1 cellular context compared by ENCODE assay signal in the genomic region with DNA sequence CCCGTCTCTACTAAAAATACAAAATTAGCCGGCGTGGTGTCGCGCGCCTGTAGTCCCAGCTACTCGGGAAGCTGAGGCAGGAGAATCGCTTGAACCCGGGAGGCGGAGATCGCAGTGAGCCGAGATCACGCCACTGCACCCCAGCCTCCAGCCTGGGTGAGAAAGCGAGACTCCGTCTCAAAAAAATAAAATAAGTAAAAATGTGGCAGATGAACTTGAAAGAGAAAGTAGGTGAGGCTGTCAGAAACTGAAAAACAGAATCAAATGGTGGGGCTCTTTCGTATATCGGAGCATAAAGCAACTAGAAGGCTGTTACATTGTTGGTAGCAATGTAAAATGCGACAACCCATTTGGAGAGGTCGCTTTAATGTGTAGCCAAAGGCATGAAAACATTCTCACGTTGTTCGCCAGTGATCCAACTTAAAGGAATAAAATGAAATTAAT.
A peak's percentile ranks its signal among the peaks of the same experiment; 100 is the strongest.
TF ChIP-seq lines count a peak whose summit lies in the region.

No MANE protein-coding gene starts in this region.

TF ChIP-seq in K562, 482 proteins besides CTCF, POLR2A, EP300 and RAD21 (continued from another document and continues in another):
- TF ChIP-seq USF2 (CRISPR knock-in tag; IDR thresholded peaks at IDR 0.05), result no peak
- TF ChIP-seq CHD4 (IDR thresholded peaks at IDR 0.05; ENCODE audit: insufficient read depth, insufficient replicate concordance, low read depth, low read length, poor library complexity, severe bottlenecking), result peak; percentile 57
- TF ChIP-seq ZC3H8 (IDR thresholded peaks at IDR 0.05), result no peak
- TF ChIP-seq PTBP1 (IDR thresholded peaks at IDR 0.05; ENCODE audit: low read depth, low read length), result no peak
- no peak for TF ChIP-seq ELF4 (CRISPR knock-in tag; IDR thresholded peaks at IDR 0.05)
- peak; percentile 28; the same call in 1 of the 2 replicates for TF ChIP-seq THRAP3 (IDR thresholded peaks at IDR 0.05; ENCODE audit: borderline replicate concordance)
- TF ChIP-seq PHB (CRISPR knock-in tag; IDR thresholded peaks at IDR 0.05), result no peak
- no peak for TF ChIP-seq WHSC1 (IDR thresholded peaks at IDR 0.05; ENCODE audit: low read length)
- TF ChIP-seq PHB2 (IDR thresholded peaks at IDR 0.05; ENCODE audit: low read depth), result no peak
- no peak for TF ChIP-seq KLF16 (IDR thresholded peaks at IDR 0.05)
- TF ChIP-seq LCOR (CRISPR knock-in tag; IDR thresholded peaks at IDR 0.05), result no peak
- no peak for TF ChIP-seq PML (IDR thresholded peaks at IDR 0.05; ENCODE audit: low read length)
- no peak for TF ChIP-seq VEZF1 (CRISPR knock-in tag; IDR thresholded peaks at IDR 0.05)
- TF ChIP-seq POLR2B (IDR thresholded peaks at IDR 0.05; ENCODE audit: low read depth, partially characterized antibody), result no peak
- TF ChIP-seq RBBP5 (IDR thresholded peaks at IDR 0.05; ENCODE audit: borderline replicate concordance, insufficient read depth, low read length, poor library complexity, severe bottlenecking), result no peak
- no peak for TF ChIP-seq FOXA3 (CRISPR knock-in tag; conservative IDR thresholded peaks at IDR 0.05 in 1 of 2, IDR thresholded peaks at IDR 0.05 in 1 of 2)
- no peak for TF ChIP-seq GABPB2 (CRISPR knock-in tag; conservative IDR thresholded peaks at IDR 0.05)
- no peak for TF ChIP-seq KLF1 (tag; IDR thresholded peaks at IDR 0.05)
- no peak for TF ChIP-seq DDX20 (tag; IDR thresholded peaks at IDR 0.05; ENCODE audit: low read depth)
- TF ChIP-seq ZNF140 (CRISPR knock-in tag; IDR thresholded peaks at IDR 0.05), result no peak
- TF ChIP-seq HINFP (tag; conservative IDR thresholded peaks at IDR 0.05; ENCODE audit: low read depth), result no peak
- TF ChIP-seq PRPF4 (IDR thresholded peaks at IDR 0.05; ENCODE audit: insufficient read depth, low read depth, low read length, poor library complexity, severe bottlenecking), result no peak
- TF ChIP-seq ZFP30 (CRISPR knock-in tag; IDR thresholded peaks at IDR 0.05; ENCODE audit: borderline replicate concordance), result no peak
- TF ChIP-seq ETV6 (IDR thresholded peaks at IDR 0.05; ENCODE audit: borderline replicate concordance in 1 of 2, low read depth in 2 of 2, low read length in 1 of 2), result no peak
- no peak for TF ChIP-seq ETV6 (CRISPR knock-in tag; IDR thresholded peaks at IDR 0.05; ENCODE audit: borderline replicate concordance)
- no peak for TF ChIP-seq MTA2 (IDR thresholded peaks at IDR 0.05; ENCODE audit: low read depth)
- TF ChIP-seq FOXO4 (CRISPR knock-in tag; IDR thresholded peaks at IDR 0.05), result no peak
- TF ChIP-seq TBP (optimal IDR thresholded peaks at IDR 0.05; ENCODE audit: low read depth, low read length), result no peak
- no peak for TF ChIP-seq POLR2H (tag; IDR thresholded peaks at IDR 0.05; ENCODE audit: low read depth)
- no peak for TF ChIP-seq BRF1 (IDR thresholded peaks at IDR 0.05; ENCODE audit: borderline replicate concordance, extremely low read depth, insufficient read length)
- TF ChIP-seq MLLT1 (IDR thresholded peaks at IDR 0.05), result peak in 1 of 2 experiments; percentile 75; a peak in 3 of 4 replicates
- no peak for TF ChIP-seq ZNF311 (CRISPR knock-in tag; IDR thresholded peaks at IDR 0.05)
- TF ChIP-seq, protein P1, sequence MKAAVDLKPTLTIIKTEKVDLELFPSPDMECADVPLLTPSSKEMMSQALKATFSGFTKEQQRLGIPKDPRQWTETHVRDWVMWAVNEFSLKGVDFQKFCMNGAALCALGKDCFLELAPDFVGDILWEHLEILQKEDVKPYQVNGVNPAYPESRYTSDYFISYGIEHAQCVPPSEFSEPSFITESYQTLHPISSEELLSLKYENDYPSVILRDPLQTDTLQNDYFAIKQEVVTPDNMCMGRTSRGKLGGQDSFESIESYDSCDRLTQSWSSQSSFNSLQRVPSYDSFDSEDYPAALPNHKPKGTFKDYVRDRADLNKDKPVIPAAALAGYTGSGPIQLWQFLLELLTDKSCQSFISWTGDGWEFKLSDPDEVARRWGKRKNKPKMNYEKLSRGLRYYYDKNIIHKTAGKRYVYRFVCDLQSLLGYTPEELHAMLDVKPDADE (conservative IDR thresholded peaks at IDR 0.05; ENCODE audit: control insufficient read depth, low read depth, low read length), result no peak
- TF ChIP-seq THAP12 (CRISPR knock-in tag; IDR thresholded peaks at IDR 0.05), result no peak
- TF ChIP-seq MEIS2 (IDR thresholded peaks at IDR 0.05; ENCODE audit: partially characterized antibody), result no peak
- TF ChIP-seq SMARCB1 (IDR thresholded peaks at IDR 0.05; ENCODE audit: insufficient read length, low read depth), result no peak
- no peak for TF ChIP-seq ZNF280B (CRISPR knock-in tag; IDR thresholded peaks at IDR 0.05)
- no peak for TF ChIP-seq HMGN3 (IDR thresholded peaks at IDR 0.05; ENCODE audit: borderline replicate concordance, extremely low read depth, insufficient read length, low read depth, low read length)
- no peak for TF ChIP-seq CBFA2T2 (conservative IDR thresholded peaks at IDR 0.05)
- no peak for TF ChIP-seq ELF2 (CRISPR knock-in tag; IDR thresholded peaks at IDR 0.05)
- TF ChIP-seq JUND (IDR thresholded peaks at IDR 0.05; ENCODE audit: borderline replicate concordance, low read depth, low read length), result no peak
- no peak for TF ChIP-seq JUND (tag; IDR thresholded peaks at IDR 0.05; ENCODE audit: borderline replicate concordance, low read depth, low read length)
- no peak for TF ChIP-seq HMG20B (CRISPR knock-in tag; IDR thresholded peaks at IDR 0.05)
- TF ChIP-seq ZNF239 (CRISPR knock-in tag; IDR thresholded peaks at IDR 0.05), result no peak
- no peak for TF ChIP-seq FOXP1 (CRISPR knock-in tag; IDR thresholded peaks at IDR 0.05)
- no peak for TF ChIP-seq KAT7 (CRISPR knock-in tag; IDR thresholded peaks at IDR 0.05; ENCODE audit: borderline replicate concordance)
- TF ChIP-seq FOXA1 (IDR thresholded peaks at IDR 0.05; ENCODE audit: borderline replicate concordance), result no peak
- no peak for TF ChIP-seq GABPA (tag; conservative IDR thresholded peaks at IDR 0.05; ENCODE audit: low read depth)
- no peak for TF ChIP-seq TSHZ1 (CRISPR knock-in tag; IDR thresholded peaks at IDR 0.05)
- TF ChIP-seq ZNF696 (CRISPR knock-in tag; conservative IDR thresholded peaks at IDR 0.05), result no peak
- TF ChIP-seq EWSR1 (IDR thresholded peaks at IDR 0.05; ENCODE audit: borderline replicate concordance, low read depth, partially characterized antibody), result no peak
- no peak for TF ChIP-seq SOX6 (IDR thresholded peaks at IDR 0.05)
- no peak for TF ChIP-seq ZFPM2 (CRISPR knock-in tag; IDR thresholded peaks at IDR 0.05)
